22 cellular contexts compared by ENCODE assay signal in the genomic region with DNA sequence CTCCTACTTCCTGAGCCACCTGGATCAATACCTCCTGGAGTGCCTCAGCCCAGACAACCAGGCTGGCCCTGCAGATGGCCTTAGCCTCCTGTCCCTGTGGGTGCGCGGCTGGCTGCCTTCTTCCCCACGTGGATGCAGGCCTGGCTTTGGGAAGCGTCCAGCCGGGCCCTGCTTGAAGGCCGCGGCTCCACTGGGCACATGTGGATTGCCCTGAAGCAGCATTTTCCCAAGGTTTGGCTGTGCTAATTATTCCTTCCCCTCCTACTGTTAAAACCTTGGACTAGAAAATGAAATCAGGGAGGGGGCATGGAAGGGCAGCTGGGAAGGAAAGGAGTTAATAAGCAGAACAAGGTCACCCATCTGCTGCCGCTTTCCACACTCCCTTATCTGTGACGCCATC.
"Had no signal": no experiment of that assay in that cellular context is flagged by ENCODE, and none has a peak within 500 bp of the region (broad histone marks: within the 10 kb centered on the region; RNA-seq: fewer than 3 reads in every experiment).

No MANE protein-coding gene starts in this region.

- H3K27ac ChIP-seq: coronary artery, esophagus muscularis mucosa, neutrophil, right atrium auricular region, transverse colon had no signal

- H3K36me3 ChIP-seq: esophagus muscularis mucosa, neutrophil, right atrium auricular region, transverse colon had no signal

- H3K9me3 ChIP-seq: esophagus muscularis mucosa, neutrophil, right atrium auricular region, transverse colon had no signal

- DNase-seq: activated B cell treated with CpG ODN at 0.5 μM for 24 hours; activated CD4-positive, alpha-beta T cell treated with anti-CD3 and anti-CD28 coated beads, Interleukin-2, amount 10 ng/mL, durations not matched to agents 24 days and 14 days; activated CD8-positive, alpha-beta memory T cell treated with anti-CD3 and anti-CD28 coated beads, Interleukin-2, amount 50 U/mL, for 4 hours; activated CD8-positive, alpha-beta T cell treated with anti-CD3 and anti-CD28 coated beads, Interleukin-2, amount 10 ng/mL, durations not matched to agents 7 days and 5 days; activated effector memory CD4-positive, alpha-beta T cell treated with anti-CD3 and anti-CD28 coated beads, Interleukin-2, amount 50 U/mL, for 16 hours; activated T-cell treated with anti-CD3 and anti-CD28 coated beads, Interleukin-2, amount 50 U/mL, for 48 hours; central memory CD4-positive, alpha-beta T cell; hippocampal formation; kidney glomerular epithelial cell; naive B cell; small intestine; stimulated activated CD4-positive, alpha-beta T cell treated with anti-CD3 and anti-CD28 coated beads, Interleukin-4, amount 100 ng/mL, for 4 hours; stimulated activated CD8-positive, alpha-beta memory T cell treated with anti-CD3 and anti-CD28 coated beads, Interleukin-4, amount 100 ng/mL, for 48 hours; stimulated activated naive CD4-positive, alpha-beta T cell treated with Interleukin-2 at 50 U/mL for 16 hours; substantia nigra; T-helper 17 cell; transverse colon had no signal

- H3K9me3 Mint-ChIP-seq: activated B cell treated with CpG ODN at 0.5 μM for 24 hours; activated CD4-positive, alpha-beta T cell treated with anti-CD3 and anti-CD28 coated beads, Interleukin-2, amount 10 ng/mL, durations not matched to agents 24 days and 14 days; activated naive CD4-positive, alpha-beta T cell treated with anti-CD3 and anti-CD28 coated beads, Interleukin-2, amount 50 U/mL, for 24 hours had no signal

- H3K4me1 Mint-ChIP-seq: activated B cell treated with CpG ODN at 0.5 μM for 24 hours; activated CD4-positive, alpha-beta T cell treated with anti-CD3 and anti-CD28 coated beads, Interleukin-2, amount 10 ng/mL, durations not matched to agents 24 days and 14 days; activated naive CD4-positive, alpha-beta T cell treated with anti-CD3 and anti-CD28 coated beads, Interleukin-2, amount 50 U/mL, for 24 hours; naive B cell; T-helper 17 cell had no signal

- H3K27ac Mint-ChIP-seq: activated B cell treated with CpG ODN at 0.5 μM for 24 hours; activated CD4-positive, alpha-beta T cell treated with anti-CD3 and anti-CD28 coated beads, Interleukin-2, amount 10 ng/mL, durations not matched to agents 24 days and 14 days; activated CD8-positive, alpha-beta T cell treated with anti-CD3 and anti-CD28 coated beads, Interleukin-2, amount 10 ng/mL, durations not matched to agents 7 days and 5 days; activated naive CD4-positive, alpha-beta T cell treated with anti-CD3 and anti-CD28 coated beads, Interleukin-2, amount 50 U/mL, for 24 hours; T-helper 17 cell had no signal

- H3K36me3 Mint-ChIP-seq: activated naive CD4-positive, alpha-beta T cell treated with anti-CD3 and anti-CD28 coated beads, Interleukin-2, amount 50 U/mL, for 24 hours; naive B cell had no signal

- H3K27me3 ChIP-seq: neutrophil, right atrium auricular region, transverse colon had no signal

- FAIRE-seq: small intestine had no signal

- H3K4me1 ChIP-seq: esophagus muscularis mucosa, right atrium auricular region had no signal

- H3K4me3 ChIP-seq: coronary artery, esophagus muscularis mucosa, right atrium auricular region, transverse colon had no signal

- H3K4me3 Mint-ChIP-seq: activated B cell treated with CpG ODN at 0.5 μM for 24 hours; activated CD4-positive, alpha-beta T cell treated with anti-CD3 and anti-CD28 coated beads, Interleukin-2, amount 10 ng/mL, durations not matched to agents 24 days and 14 days; activated CD8-positive, alpha-beta T cell treated with anti-CD3 and anti-CD28 coated beads, Interleukin-2, amount 10 ng/mL, durations not matched to agents 7 days and 5 days; activated naive CD4-positive, alpha-beta T cell treated with anti-CD3 and anti-CD28 coated beads, Interleukin-2, amount 50 U/mL, for 24 hours; naive B cell; T-helper 17 cell had no signal

- ATAC-seq: activated CD8-positive, alpha-beta T cell treated with anti-CD3 and anti-CD28 coated beads, Interleukin-2, amount 10 ng/mL, durations not matched to agents 7 days and 5 days; T-helper 17 cell had no signal

- H3K27me3 Mint-ChIP-seq: activated B cell treated with CpG ODN at 0.5 μM for 24 hours; activated CD4-positive, alpha-beta T cell treated with anti-CD3 and anti-CD28 coated beads, Interleukin-2, amount 10 ng/mL, durations not matched to agents 24 days and 14 days; naive B cell; T-helper 17 cell had no signal
